1 cellular context compared by ENCODE assay signal in the genomic region with DNA sequence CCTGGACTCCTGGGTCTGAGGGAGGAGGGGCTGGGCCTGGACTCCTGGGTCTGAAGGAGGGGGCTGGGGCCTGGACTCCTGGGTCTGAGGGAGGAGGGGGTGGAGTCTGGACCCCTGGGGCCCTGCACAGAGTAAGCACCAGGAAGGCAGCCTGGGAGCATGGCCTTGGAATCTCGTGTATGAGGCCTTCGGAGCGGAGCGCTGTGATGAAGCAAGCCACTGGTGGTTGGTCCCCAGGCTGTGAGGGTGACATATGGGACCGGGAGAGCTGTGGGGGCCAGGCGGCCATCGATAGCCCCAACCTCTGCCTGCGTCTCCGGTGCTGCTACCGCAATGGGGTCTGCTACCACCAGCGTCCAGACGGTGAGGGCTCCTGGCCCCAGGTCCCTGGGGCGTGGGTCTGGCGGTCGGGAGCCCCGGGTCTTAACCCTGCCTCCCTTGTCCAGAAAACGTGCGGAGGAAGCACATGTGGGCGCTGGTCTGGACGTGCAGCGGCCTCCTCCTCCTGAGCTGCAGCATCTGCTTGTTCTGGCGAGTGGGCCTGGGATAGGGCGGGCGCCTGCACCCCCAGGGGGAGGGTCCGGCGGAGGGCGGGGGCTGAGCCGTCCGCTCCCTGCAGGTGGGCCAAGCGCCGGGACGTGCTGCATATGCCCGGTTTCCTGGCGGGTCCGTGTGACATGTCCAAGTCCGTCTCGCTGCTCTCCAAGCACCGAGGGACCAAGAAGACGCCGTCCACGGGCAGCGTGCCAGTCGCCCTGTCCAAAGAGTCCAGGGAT.
TF ChIP-seq lines count a peak whose summit lies in the region.

No MANE protein-coding gene starts in this region.

TF ChIP-seq in endothelial cell of umbilical vein, 7 proteins besides CTCF, POLR2A, EP300 and RAD21:
- TF ChIP-seq, protein P1, sequence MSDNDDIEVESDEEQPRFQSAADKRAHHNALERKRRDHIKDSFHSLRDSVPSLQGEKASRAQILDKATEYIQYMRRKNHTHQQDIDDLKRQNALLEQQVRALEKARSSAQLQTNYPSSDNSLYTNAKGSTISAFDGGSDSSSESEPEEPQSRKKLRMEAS (IDR thresholded peaks at IDR 0.05; ENCODE audit: insufficient read depth, insufficient read length) = no peak
- TF ChIP-seq EZH2 (IDR thresholded peaks at IDR 0.05; ENCODE audit: borderline replicate concordance, low read depth, low read length, severe bottlenecking) = peak; percentile 70
